Comparison of ENCODE assay signal across 12 cellular contexts in genomic region chr13:33642374-33643065, GRCh38.
DNase-seq lines count a peak whose midpoint lies in the region; ATAC-seq and TF ChIP-seq lines count a peak whose summit lies in the region.
"Had no signal": no experiment of that assay in that cellular context is flagged by ENCODE, and none has a peak within 500 bp of the region (broad histone marks: within the 10 kb centered on the region; RNA-seq: fewer than 3 reads in every experiment).

No MANE protein-coding gene starts in this region.

- TF ChIP-seq EP300 in suprapubic skin (IDR thresholded peaks at IDR 0.05) = no peak

- H3K27me3 ChIP-seq in HUES48 (ENCODE audit: control insufficient read depth, insufficient read depth, low read length) (no peaks in the 10 kb centered on the region), suprapubic skin (no peaks in the 10 kb centered on the region)
- H3K27me3 ChIP-seq in effector memory CD4-positive, alpha-beta T cell (replicated peaks; ENCODE audit: control insufficient read depth, insufficient read depth, low read length, poor library complexity, severe bottlenecking) = no peaks in the 10 kb centered on the region
- H3K27me3 ChIP-seq: cardiac muscle cell had no signal

- TF ChIP-seq CTCF in cardiac fibroblast (IDR thresholded peaks at IDR 0.05; ENCODE audit: low read depth, low read length) = no peak
- no peak for TF ChIP-seq CTCF in suprapubic skin (IDR thresholded peaks at IDR 0.05)
- TF ChIP-seq CTCF in chondrocyte (IDR thresholded peaks at IDR 0.05) = no peak

- H3K27ac ChIP-seq in HUES48 (ENCODE audit: low read depth, low read length) (peak overlapping the region; percentile 64), suprapubic skin (peak overlapping the region; percentile 61)
- no peak overlapping the region for H3K27ac ChIP-seq in effector memory CD4-positive, alpha-beta T cell (ENCODE audit: insufficient read depth, low read length, poor library complexity, severe bottlenecking)
- H3K27ac ChIP-seq: cardiac muscle cell had no signal

- peak; percentile 88 for ATAC-seq in left lobe of liver
- ATAC-seq: activated CD4-positive, CD25-positive, alpha-beta regulatory T cell treated with anti-CD3 and anti-CD28 coated beads, Interleukin-2, amount 50 U/mL, for 24 hours had no signal

- no peak overlapping the region for H3K9ac ChIP-seq in HUES48 (ENCODE audit: low read depth, low read length)

- peak; percentile 92 to 97 for DNase-seq in cardiac fibroblast (ENCODE audit: low read depth in 2 of 2)
- peak; percentile 71 for DNase-seq in left lobe of liver (ENCODE audit: low spot score)
- DNase-seq in suprapubic skin (ENCODE audit: low spot score in 2 of 2) = peak in 1 of 2 donors; percentile 78
- DNase-seq in chondrocyte (ENCODE audit: low spot score) = no peak
- DNase-seq in effector memory CD4-positive, alpha-beta T cell = no peak
- DNase-seq in NCI-H510A treated with DMSO at 0.1 percent for 48 hours (lab: John Stamatoyannopoulos, UW) = no peak
- DNase-seq in NOMO-1 treated with DMSO at 0.1 percent for 48 hours (lab: John Stamatoyannopoulos, UW; ENCODE audit: unreplicated experiment) = no peak
- DNase-seq: naive B cell, NCI-H748 treated with DMSO at 0.1 percent for 48 hours had no signal

- no peaks in the 10 kb centered on the region for H3K9me3 Mint-ChIP-seq in chondrocyte (ENCODE audit: low read depth)

- 58% methylated on average over 7 of the region's 7 CpGs for WGBS in suprapubic skin

- no peaks in the 10 kb centered on the region for H3K27me3 Mint-ChIP-seq in chondrocyte (ENCODE audit: low read depth)

- peaks cover 31% of the 10 kb centered on the region for H3K4me1 Mint-ChIP-seq in chondrocyte (ENCODE audit: low read depth)

- H3K4me3 ChIP-seq in HUES48 (ENCODE audit: low read depth, low read length) (no peak overlapping the region), cardiac fibroblast (replicated peaks in 1 of 2; ENCODE audit: low read depth in 2 of 2, low read length in 2 of 2) (no peak overlapping the region), suprapubic skin (no peak overlapping the region)
- H3K4me3 ChIP-seq in effector memory CD4-positive, alpha-beta T cell (ENCODE audit: insufficient read depth, low read depth, low read length, poor library complexity, severe bottlenecking) = no peak overlapping the region
- H3K4me3 ChIP-seq: cardiac muscle cell had no signal

- H3K4me1 ChIP-seq in HUES48 (ENCODE audit: control insufficient read depth, insufficient read depth, low read length) = peaks cover 46% of the 10 kb centered on the region
- H3K4me1 ChIP-seq in suprapubic skin = peaks cover 35% of the 10 kb centered on the region
- H3K4me1 ChIP-seq in effector memory CD4-positive, alpha-beta T cell (ENCODE audit: control insufficient read depth, insufficient read depth, low read length, poor library complexity, severe bottlenecking) = no peaks in the 10 kb centered on the region

- no peaks in the 10 kb centered on the region for H3K36me3 ChIP-seq in HUES48 (ENCODE audit: control insufficient read depth, insufficient read depth, low read length)
- H3K36me3 ChIP-seq in suprapubic skin = no peaks in the 10 kb centered on the region
- no peaks in the 10 kb centered on the region for H3K36me3 ChIP-seq in effector memory CD4-positive, alpha-beta T cell (ENCODE audit: control insufficient read depth, insufficient read depth, low read length)
- H3K36me3 ChIP-seq: cardiac muscle cell had no signal

- H3K4me3 Mint-ChIP-seq in chondrocyte (ENCODE audit: unreplicated experiment) = no peak overlapping the region
- H3K4me3 Mint-ChIP-seq: naive B cell had no signal

- H3K27ac Mint-ChIP-seq in chondrocyte (ENCODE audit: unreplicated experiment) = no peak overlapping the region
- H3K27ac Mint-ChIP-seq: naive B cell had no signal

- H3K9me3 ChIP-seq in HUES48 (ENCODE audit: control insufficient read depth, insufficient read depth, low read length) (no peaks in the 10 kb centered on the region), suprapubic skin (no peaks in the 10 kb centered on the region)
- no peaks in the 10 kb centered on the region for H3K9me3 ChIP-seq in effector memory CD4-positive, alpha-beta T cell (ENCODE audit: control insufficient read depth, low read length)

- H3K36me3 Mint-ChIP-seq in chondrocyte (ENCODE audit: low read depth) = no peaks in the 10 kb centered on the region
- H3K36me3 Mint-ChIP-seq: naive B cell had no signal

- TF ChIP-seq POLR2A in suprapubic skin (IDR thresholded peaks at IDR 0.05) = no peak

Comparison
In these comparisons a context has a peak if more than half of its experiments do, and no peak if none do; other contexts are left out.
1. DNase-seq: peak in cardiac fibroblast (2 of 2) and left lobe of liver (single experiment); none in chondrocyte (single experiment), effector memory CD4-positive, alpha-beta T cell (0 of 3), NCI-H510A treated with DMSO at 0.1 percent for 48 hours (single experiment) and NOMO-1 treated with DMSO at 0.1 percent for 48 hours (single experiment).